In genomic region chr13:19601749-19602725, GRCh38 we compare ENCODE assay signal across 1 cellular context.
TF ChIP-seq lines count a peak whose summit lies in the region.

No MANE protein-coding gene starts in this region.

TF ChIP-seq in HEK293, 187 proteins besides CTCF, POLR2A, EP300 and RAD21 (continued from another document and continues in another):
- peak; percentile 22; the same call in 1 of the 2 replicates for TF ChIP-seq ZNF398 (tag by site-specific recombination; IDR thresholded peaks at IDR 0.05)
- no peak for TF ChIP-seq ZNF544 (tag by site-specific recombination; IDR thresholded peaks at IDR 0.05)
- TF ChIP-seq ZSCAN30 (tag by site-specific recombination; IDR thresholded peaks at IDR 0.05): peak; percentile 57; the same call in 1 of the 2 replicates
- 0 out of 2 replicates have a peak, but pooled peaks have one; percentile 12 for TF ChIP-seq ZNF549 (tag by site-specific recombination; IDR thresholded peaks at IDR 0.05)
- TF ChIP-seq ZBTB1 (tag by site-specific recombination; IDR thresholded peaks at IDR 0.05): no peak
- TF ChIP-seq KLF8 (tag by site-specific recombination; IDR thresholded peaks at IDR 0.05): peak; percentile 44; the same call in 1 of the 2 replicates
- TF ChIP-seq ZFP3 (tag by site-specific recombination; IDR thresholded peaks at IDR 0.05; ENCODE audit: low read depth): no peak
- TF ChIP-seq ZNF335 (tag by site-specific recombination; conservative IDR thresholded peaks at IDR 0.05): peak; percentile 76
- no peak for TF ChIP-seq TSHZ1 (tag by site-specific recombination; IDR thresholded peaks at IDR 0.05; ENCODE audit: borderline replicate concordance)
- no peak for TF ChIP-seq ZNF513 (tag by site-specific recombination; IDR thresholded peaks at IDR 0.05)
- TF ChIP-seq KLF17 (tag by site-specific recombination; IDR thresholded peaks at IDR 0.05): no peak
- TF ChIP-seq ZBTB6 (tag by site-specific recombination; IDR thresholded peaks at IDR 0.05): peak; percentile 82
- no peak for TF ChIP-seq SCRT2 (tag by site-specific recombination; IDR thresholded peaks at IDR 0.05)
- peak; percentile 86 for TF ChIP-seq ZBTB26 (tag by site-specific recombination; optimal IDR thresholded peaks at IDR 0.05)
- TF ChIP-seq ZBTB49 (tag by site-specific recombination; IDR thresholded peaks at IDR 0.05; ENCODE audit: low read depth): no peak
- peak; percentile 97 for TF ChIP-seq ZNF449 (tag by site-specific recombination; IDR thresholded peaks at IDR 0.05)
- TF ChIP-seq ZBTB11 (tag by site-specific recombination; conservative IDR thresholded peaks at IDR 0.05; ENCODE audit: low read depth): peak; percentile 85
- no peak for TF ChIP-seq ZNF350 (tag by site-specific recombination; IDR thresholded peaks at IDR 0.05)
- no peak for TF ChIP-seq ZNF16 (tag by site-specific recombination; IDR thresholded peaks at IDR 0.05; ENCODE audit: low read depth)
- TF ChIP-seq YY1 (tag by site-specific recombination; IDR thresholded peaks at IDR 0.05): peak; percentile 34; the same call in 1 of the 2 replicates
- no peak for TF ChIP-seq ZNF423 (tag by site-specific recombination; IDR thresholded peaks at IDR 0.05)
- no peak for TF ChIP-seq ZNF274 (IDR thresholded peaks at IDR 0.05; ENCODE audit: low read length)
- no peak for TF ChIP-seq ZNF274 (tag by site-specific recombination; IDR thresholded peaks at IDR 0.05; ENCODE audit: borderline replicate concordance)
- TF ChIP-seq ZNF214 (tag by site-specific recombination; IDR thresholded peaks at IDR 0.05; ENCODE audit: borderline replicate concordance): no peak
- no peak for TF ChIP-seq ZNF266 (tag by site-specific recombination; IDR thresholded peaks at IDR 0.05; ENCODE audit: low read depth)
- TF ChIP-seq AEBP2 (tag by site-specific recombination; IDR thresholded peaks at IDR 0.05; ENCODE audit: borderline replicate concordance): no peak
- TF ChIP-seq ZNF132 (tag by site-specific recombination; IDR thresholded peaks at IDR 0.05; ENCODE audit: borderline replicate concordance): no peak
- TF ChIP-seq ZNF514 (tag by site-specific recombination; IDR thresholded peaks at IDR 0.05): no peak
- no peak for TF ChIP-seq ZNF596 (tag by site-specific recombination; IDR thresholded peaks at IDR 0.05)
- TF ChIP-seq ZNF664 (tag by site-specific recombination; IDR thresholded peaks at IDR 0.05): no peak
- TF ChIP-seq ZNF175 (tag by site-specific recombination; IDR thresholded peaks at IDR 0.05): no peak
- no peak for TF ChIP-seq ELK4 (IDR thresholded peaks at IDR 0.05; ENCODE audit: borderline replicate concordance, low read depth, low read length)
- no peak for TF ChIP-seq ZNF146 (tag by site-specific recombination; IDR thresholded peaks at IDR 0.05)
